In genomic region chr1:82219841-82220240, GRCh38 we compare ENCODE assay signal across 9 cellular contexts.
"Had no signal": no experiment of that assay in that cellular context is flagged by ENCODE, and none has a peak within 500 bp of the region (broad histone marks: within the 10 kb centered on the region; RNA-seq: fewer than 3 reads in every experiment).

No MANE protein-coding gene starts in this region.

- DNase-seq: GM23248, GOT3, H7, H9, HCEC 1CT, HFFc6 had no signal

- ATAC-seq: GM23338, HCT116 had no signal

- H3K36me3 ChIP-seq: HAP-1 had no signal

- H3K9me3 ChIP-seq: HAP-1 had no signal

- H3K27ac ChIP-seq: GM23248 had no signal

- H3K4me3 ChIP-seq: GM23248, GM23338, HAP-1 had no signal
